In genomic region chr7:100177040-100178001, GRCh38 we compare ENCODE assay signal across 8 cellular contexts. TPM values are rescaled to one million over a fixed set of nuclear protein-coding genes. Genes with fewer than 3 reads are reported as not detected.
DNase-seq lines count a peak whose midpoint lies in the region; ATAC-seq, FAIRE-seq and TF ChIP-seq lines count a peak whose summit lies in the region.

A gene with protein sequence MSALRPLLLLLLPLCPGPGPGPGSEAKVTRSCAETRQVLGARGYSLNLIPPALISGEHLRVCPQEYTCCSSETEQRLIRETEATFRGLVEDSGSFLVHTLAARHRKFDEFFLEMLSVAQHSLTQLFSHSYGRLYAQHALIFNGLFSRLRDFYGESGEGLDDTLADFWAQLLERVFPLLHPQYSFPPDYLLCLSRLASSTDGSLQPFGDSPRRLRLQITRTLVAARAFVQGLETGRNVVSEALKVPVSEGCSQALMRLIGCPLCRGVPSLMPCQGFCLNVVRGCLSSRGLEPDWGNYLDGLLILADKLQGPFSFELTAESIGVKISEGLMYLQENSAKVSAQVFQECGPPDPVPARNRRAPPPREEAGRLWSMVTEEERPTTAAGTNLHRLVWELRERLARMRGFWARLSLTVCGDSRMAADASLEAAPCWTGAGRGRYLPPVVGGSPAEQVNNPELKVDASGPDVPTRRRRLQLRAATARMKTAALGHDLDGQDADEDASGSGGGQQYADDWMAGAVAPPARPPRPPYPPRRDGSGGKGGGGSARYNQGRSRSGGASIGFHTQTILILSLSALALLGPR (minus strand): TSS chr7:100177381. CDS start chr7:100177199, 182 bp downstream.
STAG3 (plus strand) TSS chr7:100177918; CDS start chr7:100180557, 2,639 bp downstream.

- H3K4me1 ChIP-seq in BLaER1 (peaks cover 33% of the 10 kb centered on the region), HepG2 (ENCODE audit: insufficient read depth, low read length) (peaks cover 13% of the 10 kb centered on the region)

- no peak for TF ChIP-seq RAD21 in HepG2 (CRISPR knock-in tag; IDR thresholded peaks at IDR 0.05)

- H3K4me3 ChIP-seq in BLaER1 (peak within 1 kb of the TSS; percentile 88), HepG2 (replicated peaks in 1 of 3; ENCODE audit: insufficient read depth in 1 of 3, low read depth in 2 of 3, low read length in 3 of 3) (peak within 1 kb of the TSS; percentile 68 to 80 (median 69))

- H3K4me2 ChIP-seq in BLaER1 (peak within 1 kb of the TSS; percentile 95), HepG2 (ENCODE audit: low read depth, low read length) (peak within 1 kb of the TSS; percentile 94)

- no peaks in the 10 kb centered on the region for H3K36me3 Mint-ChIP-seq in dendritic cell treated with granulocyte-macrophage colony-stimulating factor and Interleukin-4, amounts not matched to agents 40 ng/mL and 50 ng/mL, for 4 days (ENCODE audit: low read depth)

- H3K27me3 ChIP-seq in BLaER1, result peaks cover 8% of the 10 kb centered on the region
- H3K27me3 ChIP-seq in HepG2 (ENCODE audit: control insufficient read depth in 1 of 2, insufficient read depth in 2 of 2, low read length in 2 of 2), result peaks cover 1 to 4% of the 10 kb centered on the region in 2 experiments; a peak in 2 of 5 replicates

- 32% methylated on average over 63 of the region's 78 CpGs for WGBS in HepG2 (ENCODE audit: low lambda C conversion rate)

- H4K20me1 ChIP-seq in BLaER1, result peaks cover 37% of the 10 kb centered on the region
- no peaks in the 10 kb centered on the region for H4K20me1 ChIP-seq in HepG2 (ENCODE audit: insufficient read depth, low read length)

- peak within 1 kb of the TSS; percentile 60 for H3K27ac Mint-ChIP-seq in dendritic cell treated with granulocyte-macrophage colony-stimulating factor and Interleukin-4, amounts not matched to agents 40 ng/mL and 50 ng/mL, for 4 days

- H3K27ac ChIP-seq in BLaER1 (peak within 1 kb of the TSS; percentile 85), HepG2 (ENCODE audit: extremely low read length, insufficient read depth, low read length) (no peak within 1 kb of the TSS)

- no peak for TF ChIP-seq POLR2A in HepG2 (IDR thresholded peaks at IDR 0.05; ENCODE audit: insufficient read depth in 1 of 2, low read depth in 2 of 2, low read length in 2 of 2)

- H3K9ac ChIP-seq in BLaER1 (peak within 1 kb of the TSS; percentile 88), HepG2 (ENCODE audit: insufficient read depth, low read depth, low read length) (0 out of 2 replicates have a peak within 1 kb of the TSS, but pooled peaks have one; percentile 8)

- CTCF ChIA-PET in HepG2 (lab: Yijun Ruan, JAX; ENCODE audit: low intra/inter-chr PET ratio, low total read pairs), result no interaction called here

- H3K4me1 Mint-ChIP-seq in dendritic cell treated with granulocyte-macrophage colony-stimulating factor and Interleukin-4, amounts not matched to agents 40 ng/mL and 50 ng/mL, for 4 days (ENCODE audit: low read depth), result peaks cover 26% of the 10 kb centered on the region

- TF ChIP-seq EP300 in HepG2 (IDR thresholded peaks at IDR 0.05; ENCODE audit: low read depth in 2 of 2, low read length in 2 of 2) (no peak), HepG2 (CRISPR knock-in tag; IDR thresholded peaks at IDR 0.05; ENCODE audit: borderline replicate concordance) (no peak)

- no peaks in the 10 kb centered on the region for H3K9me3 Mint-ChIP-seq in dendritic cell treated with granulocyte-macrophage colony-stimulating factor and Interleukin-4, amounts not matched to agents 40 ng/mL and 50 ng/mL, for 4 days

- intact Hi-C loops in dendritic cell treated with granulocyte-macrophage colony-stimulating factor and Interleukin-4, amounts not matched to agents 40 ng/mL and 50 ng/mL, for 4 days (cut with micrococcal nuclease), result loop anchor here (1.0 kb wide), 1 partner anchor 29 kb away; the partner anchor contains the start of gene LAMTOR4
- intact Hi-C loops in HepG2 (cut with micrococcal nuclease; ENCODE audit: unreplicated experiment), result no loop called here

- H3K79me2 ChIP-seq in HepG2 (ENCODE audit: insufficient read depth, low read length), result no peaks in the 10 kb centered on the region

- peak within 1 kb of the TSS; percentile 68 for H3K4me3 Mint-ChIP-seq in dendritic cell treated with granulocyte-macrophage colony-stimulating factor and Interleukin-4, amounts not matched to agents 40 ng/mL and 50 ng/mL, for 4 days

- H2AFZ ChIP-seq in HepG2 (ENCODE audit: low read length), result no peak within 1 kb of the TSS

- peaks cover 29% of the 10 kb centered on the region for H3K36me3 ChIP-seq in BLaER1
- no peaks in the 10 kb centered on the region for H3K36me3 ChIP-seq in HepG2 (replicated peaks in 1 of 2; ENCODE audit: control insufficient read depth in 1 of 2, insufficient read depth in 2 of 2, low read length in 2 of 2)

- FAIRE-seq in HepG2 (lab: Jason Lieb, UNC), result peak; percentile 28

- H3K9me3 ChIP-seq in BLaER1, result no peaks in the 10 kb centered on the region
- H3K9me3 ChIP-seq in HepG2 (ENCODE audit: low read length), result no peaks in the 10 kb centered on the region

- BruUV-seq in HepG2 (replicated peaks; lab: Mats Ljungman, UMichigan), result no TSS peak

- in situ Hi-C loops in HepG2 (cut with HindIII; ENCODE audit: extremely low pct_ligation_motif_present, low pct_unique_long_range_greater_than_20kb), result no loop called here

- ATAC-seq in GM19324 (IDR thresholded peaks at IDR 0.05; ENCODE audit: low FRiP score, unreplicated experiment) (peak; percentile 86), HG03457 (IDR thresholded peaks at IDR 0.05; ENCODE audit: unreplicated experiment) (peak; percentile 65), HepG2 (peak; percentile 89)

- peak; percentile 87 to 92 for DNase-seq in NCI-H524 (lab: John Stamatoyannopoulos, UW)
- peak; percentile 100 for DNase-seq in activated CD4-positive, alpha-beta T cell treated with anti-CD3 and anti-CD28 coated beads for 48 hours
- DNase-seq in HepG2 (ENCODE audit: low spot score), result peak; percentile 85
- peak; percentile 98 for DNase-seq in stimulated activated CD4-positive, alpha-beta T cell treated with anti-CD3 and anti-CD28 coated beads, Interleukin-2, amount 100 ng/mL, for 4 hours (ENCODE audit: low read depth)

- peaks cover 74% of the 10 kb centered on the region for H3K27me3 Mint-ChIP-seq in dendritic cell treated with granulocyte-macrophage colony-stimulating factor and Interleukin-4, amounts not matched to agents 40 ng/mL and 50 ng/mL, for 4 days

- POLR2A ChIA-PET in HepG2 (lab: Yijun Ruan, JAX), result interaction anchor here (0.6 to 1.7 kb wide), 5 partner anchors 9 to 311 kb away, joined by 3 to 11 read pairs (median 3); partner anchors contain the start of genes GAL3ST4 and LAMTOR4

- no peak for TF ChIP-seq CTCF in HepG2 (CRISPR knock-in tag; IDR thresholded peaks at IDR 0.05)

TF ChIP-seq in HepG2, 621 proteins besides CTCF, POLR2A, EP300 and RAD21 (continues in another document):
- TF ChIP-seq CC2D1A (CRISPR knock-in tag; IDR thresholded peaks at IDR 0.05), result 0 out of 2 replicates have a peak, but pooled peaks have one; percentile 59

RNA-seq across cellular contexts. Expression of the first gene that starts in this region (rescaled TPM):
- total RNA-seq in HepG2 (2016; rRNA removed; fragmentation: Illumina TruSeq; extraction: Trizol), result 0.10 and 0.64 TPM in 2 replicates
- 0.35 TPM in 1 of 2 replicates, not detected in the other for total RNA-seq in HepG2 (2016; cell fraction: cytosol; rRNA removed; fragmentation: Illumina TruSeq; extraction: Trizol; ENCODE audit: low read depth)
- 1.0 TPM in 1 of 2 replicates, not detected in the other for total RNA-seq in HepG2 (2016; cell fraction: insoluble cytoplasmic fraction; rRNA removed; fragmentation: Illumina TruSeq; extraction: Trizol)
- 0.12 and 0.14 TPM in 2 replicates for total RNA-seq in HepG2 (2016; cell fraction: membrane; rRNA removed; fragmentation: Illumina TruSeq; extraction: Trizol)
- total RNA-seq in HepG2 (2016; cell fraction: nucleus; rRNA removed; fragmentation: Illumina TruSeq; extraction: Trizol), result 2.1 and 2.7 TPM in 2 replicates
- 0.76 and 0.78 TPM in 2 replicates for polyA plus RNA-seq in HepG2 (2011; rRNA removed)
- 0.46 and 0.51 TPM in 2 replicates for polyA plus RNA-seq in HepG2 (2011; cell fraction: cytosol; rRNA removed)
- polyA plus RNA-seq in HepG2 (2011; cell fraction: nucleus; rRNA removed), result 6.6 and 8.4 TPM in 2 replicates
- 0.68 and 1.2 TPM in 2 replicates for polyA plus RNA-seq in HepG2 (2012)
- 0.05 TPM in 1 of 2 replicates, not detected in the other for polyA plus RNA-seq in HepG2 (2016; cell fraction: cytosol; fragmentation: Illumina TruSeq; extraction: Trizol; ENCODE audit: low read depth)
- polyA plus RNA-seq in HepG2 (2016; cell fraction: insoluble cytoplasmic fraction; fragmentation: Illumina TruSeq; extraction: Trizol; ENCODE audit: low read depth), result 0.38 and 0.47 TPM in 2 replicates
- polyA plus RNA-seq in HepG2 (2016; cell fraction: membrane; fragmentation: Illumina TruSeq; extraction: Trizol; ENCODE audit: low read depth), result 0.07 TPM in 1 of 2 replicates, not detected in the other
- 3.9 and 4.1 TPM in 2 replicates for polyA plus RNA-seq in HepG2 (2016; cell fraction: nucleus; fragmentation: Illumina TruSeq; extraction: Trizol; ENCODE audit: insufficient read depth, low read depth)
- 0.94 and 1.2 TPM in 2 replicates for polyA minus RNA-seq in HepG2 (2011; rRNA and poly(A)+ RNA removed; ENCODE audit: low replicate concordance)
- polyA minus RNA-seq in HepG2 (2011; cell fraction: cytosol; rRNA and poly(A)+ RNA removed), result 0.49 TPM in 1 of 2 replicates, not detected in the other
- polyA minus RNA-seq in HepG2 (2011; cell fraction: nucleus; rRNA and poly(A)+ RNA removed), result 0.90 and 3.9 TPM in 2 replicates

RNA-seq across cellular contexts. Expression of gene STAG3, which starts in this region (rescaled TPM):
- 0.22 and 0.33 TPM in 2 replicates for total RNA-seq in HepG2 (2016; rRNA removed; fragmentation: Illumina TruSeq; extraction: Trizol)
- total RNA-seq in HepG2 (2016; cell fraction: cytosol; rRNA removed; fragmentation: Illumina TruSeq; extraction: Trizol; ENCODE audit: low read depth), result not detected in 2 replicates
- total RNA-seq in HepG2 (2016; cell fraction: insoluble cytoplasmic fraction; rRNA removed; fragmentation: Illumina TruSeq; extraction: Trizol), result 0.15 and 0.43 TPM in 2 replicates
- 0.10 TPM in 1 of 2 replicates, not detected in the other for total RNA-seq in HepG2 (2016; cell fraction: membrane; rRNA removed; fragmentation: Illumina TruSeq; extraction: Trizol)
- 1.1 and 1.7 TPM in 2 replicates for total RNA-seq in HepG2 (2016; cell fraction: nucleus; rRNA removed; fragmentation: Illumina TruSeq; extraction: Trizol)
- polyA plus RNA-seq in HepG2 (2011; rRNA removed), result 0.09 and 0.12 TPM in 2 replicates
- 0.05 and 0.08 TPM in 2 replicates for polyA plus RNA-seq in HepG2 (2011; cell fraction: cytosol; rRNA removed)
- polyA plus RNA-seq in HepG2 (2011; cell fraction: nucleus; rRNA removed), result 0.80 and 1.3 TPM in 2 replicates
- 2.9 and 4.8 TPM in 2 replicates for polyA plus RNA-seq in HepG2 (2012)
- not detected in 2 replicates for polyA plus RNA-seq in HepG2 (2016; cell fraction: cytosol; fragmentation: Illumina TruSeq; extraction: Trizol; ENCODE audit: low read depth)
- polyA plus RNA-seq in HepG2 (2016; cell fraction: insoluble cytoplasmic fraction; fragmentation: Illumina TruSeq; extraction: Trizol; ENCODE audit: low read depth), result not detected in 2 replicates
- polyA plus RNA-seq in HepG2 (2016; cell fraction: membrane; fragmentation: Illumina TruSeq; extraction: Trizol; ENCODE audit: low read depth), result not detected in 2 replicates
- polyA plus RNA-seq in HepG2 (2016; cell fraction: nucleus; fragmentation: Illumina TruSeq; extraction: Trizol; ENCODE audit: insufficient read depth, low read depth), result 0.81 and 0.92 TPM in 2 replicates
- 0.06 and 1.5 TPM in 2 replicates for polyA minus RNA-seq in HepG2 (2011; rRNA and poly(A)+ RNA removed; ENCODE audit: low replicate concordance)
- not detected in 2 replicates for polyA minus RNA-seq in HepG2 (2011; cell fraction: cytosol; rRNA and poly(A)+ RNA removed)
- 0.52 and 0.62 TPM in 2 replicates for polyA minus RNA-seq in HepG2 (2011; cell fraction: nucleus; rRNA and poly(A)+ RNA removed)
